ENCODE assay signal across 8 cellular contexts in the genomic region with DNA sequence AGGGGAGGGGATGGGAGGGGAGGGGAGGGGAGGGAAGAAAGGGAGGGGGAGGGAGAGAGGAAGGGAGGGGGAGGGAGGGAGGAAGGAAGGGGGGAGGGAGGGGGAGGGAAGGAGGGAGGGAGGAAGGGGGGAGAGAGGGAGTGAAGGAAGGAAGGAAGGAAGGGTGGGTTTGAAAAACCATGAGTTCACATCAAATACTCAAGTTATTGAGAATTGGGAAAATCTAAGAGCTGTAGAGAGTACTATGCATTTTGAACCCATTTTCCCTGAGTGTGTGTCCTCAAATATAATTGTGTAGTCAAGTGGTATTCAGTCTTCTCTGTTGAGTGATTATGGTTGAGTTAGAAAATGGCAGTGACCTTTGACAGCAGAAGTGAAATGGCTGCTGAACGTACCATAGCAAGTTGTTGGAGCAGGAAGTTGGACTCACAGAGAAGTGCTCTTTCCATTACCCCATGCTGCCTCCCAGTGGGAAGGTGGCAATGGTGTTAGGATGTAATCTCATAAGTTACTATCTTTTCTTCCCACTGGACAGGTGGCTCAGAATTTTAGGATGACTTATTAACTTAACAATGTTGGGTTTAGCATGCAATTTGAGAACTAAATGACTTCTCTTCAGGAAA.
DNase-seq lines count a peak whose midpoint lies in the region; ATAC-seq and TF ChIP-seq lines count a peak whose summit lies in the region.

No MANE protein-coding gene starts in this region.

- H3K4me3 Mint-ChIP-seq in immature natural killer cell: no peak overlapping the region

- 24 to 42% methylated on average over 1 of the region's 1 CpG for WGBS in GM23248 (ENCODE audit: low coverage in 1 of 2, low lambda C conversion rate in 2 of 2, missing lambda C conversion rate in 2 of 2), 2 experiments
- 45 to 58% methylated on average over 1 of the region's 1 CpG for WGBS in testis, 2 donors

- H3K36me3 ChIP-seq in GM23248 (ENCODE audit: low read depth): no peaks in the 10 kb centered on the region; the same call in 1 of the 2 replicates
- H3K36me3 ChIP-seq in testis (ENCODE audit: low read depth, missing control alignments): no peaks in the 10 kb centered on the region

- in situ Hi-C loops in GM23248 (cut with MboI): loop anchor here (10.0 to 25.0 kb wide), 2 partner anchors 210 to 758 kb away; a partner anchor contains a TSS

- no peak for TF ChIP-seq POLR2A in testis (IDR thresholded peaks at IDR 0.05)

- TF ChIP-seq CTCF in testis (IDR thresholded peaks at IDR 0.05): peak in 1 of 3 experiments; percentile 30

- no peak overlapping the region for H3K9ac ChIP-seq in GM23248

- H3K27me3 ChIP-seq in GM23248 (replicated peaks; ENCODE audit: insufficient read depth) (no peaks in the 10 kb centered on the region), testis (no peaks in the 10 kb centered on the region)

- H4K20me1 ChIP-seq in GM23248 (ENCODE audit: insufficient read depth): no peaks in the 10 kb centered on the region

- H3K4me1 Mint-ChIP-seq in immature natural killer cell: peaks cover 30 to 31% of the 10 kb centered on the region in 2 donors

- H3K4me2 ChIP-seq in GM23248 (ENCODE audit: unreplicated experiment): no peak overlapping the region

- peaks cover 18% of the 10 kb centered on the region; the same call in 1 of the 2 replicates for H3F3A ChIP-seq in GM23248 (ENCODE audit: insufficient read depth)

- peaks cover 4 to 13% (median 12%) of the 10 kb centered on the region in 3 donors for H3K36me3 Mint-ChIP-seq in immature natural killer cell

- H3K79me2 ChIP-seq in GM23248 (ENCODE audit: insufficient read depth): no peaks in the 10 kb centered on the region

- peak; percentile 9 for DNase-seq in NK-92 treated with Interleukin-12 subunit alpha and Interleukin-12 subunit beta, amount 100 ng/mL, for 24 hours (lab: John Stamatoyannopoulos, UW)
- DNase-seq in NK-92 (lab: John Stamatoyannopoulos, UW; ENCODE audit: unreplicated experiment) (no peak), GM23248 (peak; percentile 52), NCI-H226 (peak; percentile 46), immature natural killer cell (peak in 2 of 3 donors; percentile 22 to 29), testis (peak; percentile 55)
- DNase-seq in activated effector memory CD4-positive, alpha-beta T cell treated with anti-CD3 and anti-CD28 coated beads, Interleukin-2, amount 50 U/mL, for 16 hours: peak; percentile 68

- H3K4me1 ChIP-seq in GM23248 (ENCODE audit: insufficient read depth) (peaks cover 19% of the 10 kb centered on the region), testis (no peaks in the 10 kb centered on the region)

- ATAC-seq in HG02981 (IDR thresholded peaks at IDR 0.05; ENCODE audit: unreplicated experiment): no peak

- intact Hi-C loops in testis (cut with DNase I; ENCODE audit: low total_unique reads): no loop called here

- H3K27ac Mint-ChIP-seq in immature natural killer cell: peak overlapping the region in 1 of 6 donors; percentile 3

- H3K4me3 ChIP-seq in GM23248 (no peak overlapping the region), testis (no peak overlapping the region)

- H3K9me3 ChIP-seq in GM23248 (ENCODE audit: low read depth) (no peaks in the 10 kb centered on the region), testis (no peaks in the 10 kb centered on the region)

- H3K9me3 Mint-ChIP-seq in immature natural killer cell: peaks cover 0 to 5% (median 0%) of the 10 kb centered on the region in 6 donors

- H3K9me2 ChIP-seq in GM23248 (ENCODE audit: insufficient read depth): no peaks in the 10 kb centered on the region

- H3K27ac ChIP-seq in GM23248 (no peak overlapping the region), testis (no peak overlapping the region)

- H3K27me3 Mint-ChIP-seq in immature natural killer cell (ENCODE audit: low read depth in 3 of 3): peaks cover 0 to 5% (median 0%) of the 10 kb centered on the region in 3 donors

- no peak overlapping the region for H2AFZ ChIP-seq in GM23248
